9 cellular contexts compared by ENCODE assay signal in genomic region chr11:66082936-66083698, GRCh38. TPM values are rescaled to one million over a fixed set of nuclear protein-coding genes. Genes with fewer than 3 reads are reported as not detected.
DNase-seq lines count a peak whose midpoint lies in the region; ATAC-seq and TF ChIP-seq lines count a peak whose summit lies in the region.
"Had no signal": no experiment of that assay in that cellular context is flagged by ENCODE, and none has a peak within 500 bp of the region (broad histone marks: within the 10 kb centered on the region; RNA-seq: fewer than 3 reads in every experiment).

No MANE protein-coding gene starts in this region.

- POLR2A ChIA-PET in PC-9 (lab: Charles Lee; ENCODE audit: unreplicated experiment), result interaction anchor here (0.6 kb wide), 1 partner anchor 359 kb away, joined by 4 read pairs; no protein-coding TSS in a partner anchor

- no peaks in the 10 kb centered on the region for H3K36me3 ChIP-seq in cardiac muscle cell
- H3K36me3 ChIP-seq in PC-9 (ENCODE audit: low read depth), result no peaks in the 10 kb centered on the region
- no peaks in the 10 kb centered on the region for H3K36me3 ChIP-seq in vagina

- H3K27ac ChIP-seq in cardiac muscle cell (peak overlapping the region; percentile 52), PC-9 (no peak overlapping the region), vagina (peak overlapping the region; percentile 63)

- peaks cover 34% of the 10 kb centered on the region for H3F3A ChIP-seq in PC-9 (ENCODE audit: insufficient read depth, low read depth)

- peak overlapping the region; percentile 31 for H3K4me2 ChIP-seq in PC-9

- DNase-seq in cardiac muscle cell (ENCODE audit: low read depth in 1 of 2, low spot score in 1 of 2) (peak; percentile 27 to 46), cardiac septum (ENCODE audit: low spot score) (no peak), PC-9 (no peak), fibroblast of the aortic adventitia (ENCODE audit: low read depth) (peak; percentile 53), vagina (ENCODE audit: extremely low spot score in 2 of 2) (no peak), islet precursor cell (no peak), lower leg skin (ENCODE audit: low spot score in 2 of 2) (no peak)
- DNase-seq: HCEC 1CT had no signal

- ATAC-seq in HG03196 (IDR thresholded peaks at IDR 0.05; ENCODE audit: unreplicated experiment), result no peak

- no peak overlapping the region for H3K4me3 ChIP-seq in cardiac muscle cell
- no peak overlapping the region for H3K4me3 ChIP-seq in PC-9
- no peak overlapping the region for H3K4me3 ChIP-seq in fibroblast of the aortic adventitia (ENCODE audit: low read depth, low read length)
- no peak overlapping the region for H3K4me3 ChIP-seq in vagina
- H3K4me3 ChIP-seq in lower leg skin (ENCODE audit: low read depth, poor library complexity, severe bottlenecking), result no peak overlapping the region

- no peaks in the 10 kb centered on the region for H3K9me2 ChIP-seq in PC-9 (ENCODE audit: insufficient read depth)

- CTCF ChIA-PET in PC-9 (lab: Charles Lee), result no interaction called here

- no peak for TF ChIP-seq CTCF in cardiac muscle cell (IDR thresholded peaks at IDR 0.05; ENCODE audit: low read depth, low read length)
- no peak for TF ChIP-seq CTCF in PC-9 (conservative IDR thresholded peaks at IDR 0.05)
- TF ChIP-seq CTCF in fibroblast of the aortic adventitia (IDR thresholded peaks at IDR 0.05; ENCODE audit: insufficient read depth, low read length), result no peak
- TF ChIP-seq CTCF in vagina (IDR thresholded peaks at IDR 0.05), result no peak
- TF ChIP-seq CTCF in lower leg skin (IDR thresholded peaks at IDR 0.05), result no peak

- H3K4me1 ChIP-seq in cardiac muscle cell (ENCODE audit: low read depth) (peaks cover 23% of the 10 kb centered on the region), PC-9 (replicated peaks; ENCODE audit: insufficient read depth) (peaks cover 42% of the 10 kb centered on the region), vagina (peaks cover 66% of the 10 kb centered on the region)

- 66 to 76% methylated on average over 4 of the region's 4 CpGs for WGBS in lower leg skin, 2 donors

- H2AFZ ChIP-seq in PC-9, result no peak overlapping the region

- H3K27me3 ChIP-seq in cardiac muscle cell (no peaks in the 10 kb centered on the region), PC-9 (ENCODE audit: insufficient read depth, low read depth) (no peaks in the 10 kb centered on the region), vagina (no peaks in the 10 kb centered on the region)

- BruUV-seq in PC-9 (replicated peaks; lab: Mats Ljungman, UMichigan), result no TSS peak

- peaks cover 68% of the 10 kb centered on the region for H3K79me2 ChIP-seq in PC-9 (ENCODE audit: low read depth)

- no peaks in the 10 kb centered on the region for H4K20me1 ChIP-seq in PC-9 (ENCODE audit: insufficient read depth)

- TF ChIP-seq POLR2A in vagina (IDR thresholded peaks at IDR 0.05) (no peak), lower leg skin (IDR thresholded peaks at IDR 0.05) (no peak)

- intact Hi-C loops in cardiac septum (cut with DNase I), result loop anchor here (5.0 kb wide), 1 partner anchor 44 kb away; no protein-coding TSS in a partner anchor
- intact Hi-C loops in PC-9 (cut with micrococcal nuclease; ENCODE audit: unreplicated experiment), result loop anchor here (5.0 kb wide), 1 partner anchor 139 kb away; no protein-coding TSS in a partner anchor
- intact Hi-C loops in vagina (cut with DNase I), result no loop called here
- intact Hi-C loops in lower leg skin (cut with DNase I; ENCODE audit: low total_unique reads), result no loop called here

- no peaks in the 10 kb centered on the region for H3K9me3 ChIP-seq in cardiac muscle cell (ENCODE audit: low read depth)
- no peaks in the 10 kb centered on the region for H3K9me3 ChIP-seq in PC-9 (ENCODE audit: insufficient read depth, low read depth)
- no peaks in the 10 kb centered on the region for H3K9me3 ChIP-seq in vagina

RNA-seq across cellular contexts. Expression of gene PACS1, which starts 13.0 kb away (rescaled TPM):
- total RNA-seq in cardiac muscle cell, result 62.1 and 62.6 TPM in 2 replicates
- polyA plus RNA-seq in cardiac muscle cell, result 61.6 and 97.8 TPM in 2 replicates
- 115 TPM for total RNA-seq in cardiac septum
- 100 and 102 TPM in 2 replicates for total RNA-seq in PC-9 (2021)
- total RNA-seq in fibroblast of the aortic adventitia (ENCODE audit: low replicate concordance), result 18.6 and 31.5 TPM in 2 replicates
- total RNA-seq in vagina, result 66.0 TPM
- total RNA-seq in lower leg skin, result 10 to 100 TPM; 26.7 to 41.1 (median 32.4) TPM

RNA-seq across cellular contexts. Expression of gene SF3B2, which starts 31.0 kb away (rescaled TPM):
- 196 and 210 TPM in 2 replicates for total RNA-seq in cardiac muscle cell
- polyA plus RNA-seq in cardiac muscle cell, result 184 and 189 TPM in 2 replicates
- total RNA-seq in cardiac septum, result 85.8 TPM
- total RNA-seq in PC-9 (2021), result 221 and 224 TPM in 2 replicates
- 158 and 255 TPM in 2 replicates for total RNA-seq in fibroblast of the aortic adventitia (ENCODE audit: low replicate concordance)
- total RNA-seq in vagina, result 107 TPM
- 100 to 1,000 TPM in 3 of 4 donors, 10 to 100 TPM in 1; 94.3 to 160 (median 114) TPM for total RNA-seq in lower leg skin

RNA-seq across cellular contexts. Expression of gene GAL3ST3, which starts 34.2 kb away (rescaled TPM):
- total RNA-seq in cardiac muscle cell (25.5 and 38.6 TPM in 2 replicates), cardiac septum (3.1 TPM), PC-9 (2021) (not detected in 2 replicates), fibroblast of the aortic adventitia (ENCODE audit: low replicate concordance) (not detected in 2 replicates), vagina (not detected), lower leg skin (not detected)
- 14.8 and 22.3 TPM in 2 replicates for polyA plus RNA-seq in cardiac muscle cell

RNA-seq across cellular contexts. Expression of gene CATSPER1, which starts 56.8 kb away (rescaled TPM):
- total RNA-seq in cardiac muscle cell (not detected in 2 replicates), cardiac septum (0.13 TPM), PC-9 (2021) (2.3 and 4.2 TPM in 2 replicates), fibroblast of the aortic adventitia (ENCODE audit: low replicate concordance) (not detected in 2 replicates), vagina (not detected), lower leg skin (not detected)
- polyA plus RNA-seq in cardiac muscle cell, result not detected in 2 replicates

Comparison
In these comparisons a context has a peak if more than half of its experiments do, and no peak if none do; other contexts are left out.
1. DNase-seq: peak in cardiac muscle cell (2 of 2) and fibroblast of the aortic adventitia (single experiment); none in cardiac septum (single experiment), PC-9 (0 of 2), vagina (0 of 2), islet precursor cell (single experiment) and lower leg skin (0 of 2).
2. intact Hi-C loops: an anchor here in cardiac septum (5.0 kb wide) and PC-9 (5.0 kb wide); none called in vagina and lower leg skin.